In genomic region chr11:128021304-128022006, GRCh38 we compare ENCODE assay signal across 12 cellular contexts.
A peak's percentile ranks its signal among the peaks of the same experiment; 100 is the strongest.
DNase-seq lines count a peak whose midpoint lies in the region; TF ChIP-seq lines count a peak whose summit lies in the region.
"Had no signal": no experiment of that assay in that cellular context is flagged by ENCODE, and none has a peak within 500 bp of the region (broad histone marks: within the 10 kb centered on the region; RNA-seq: fewer than 3 reads in every experiment).

No MANE protein-coding gene starts in this region.

- H3K27me3 Mint-ChIP-seq in activated CD4-positive, alpha-beta T cell treated with anti-CD3 and anti-CD28 coated beads, Interleukin-2, amount 10 ng/mL, durations not matched to agents 24 days and 14 days, result peaks cover 20% of the 10 kb centered on the region
- peaks cover 6% of the 10 kb centered on the region for H3K27me3 Mint-ChIP-seq in progenitor cell of endocrine pancreas
- H3K27me3 Mint-ChIP-seq: CD4-positive, alpha-beta T cell had no signal

- TF ChIP-seq CTCF in cardiac fibroblast (IDR thresholded peaks at IDR 0.05; ENCODE audit: low read depth, low read length), result peak; percentile 51
- TF ChIP-seq CTCF in progenitor cell of endocrine pancreas (IDR thresholded peaks at IDR 0.05; ENCODE audit: unreplicated experiment), result peak; percentile 69

- peak; percentile 27 for DNase-seq in activated CD4-positive, alpha-beta T cell treated with anti-CD3 and anti-CD28 coated beads, Interleukin-2, amount 10 ng/mL, durations not matched to agents 24 days and 14 days
- DNase-seq in activated CD4-positive, alpha-beta T cell treated with anti-CD3 and anti-CD28 coated beads for 48 hours, result no peak
- DNase-seq in cardiac fibroblast (ENCODE audit: low read depth in 2 of 2) (peak; percentile 41), progenitor cell of endocrine pancreas (ENCODE audit: low spot score, unreplicated experiment) (no peak), NCI-H187 treated with DMSO at 0.1 percent for 48 hours (lab: John Stamatoyannopoulos, UW) (no peak), cortex of kidney (lab: John Stamatoyannopoulos, UW) (no peak), SKM-1 treated with dmso at 0.1 percent for 144 hours (lab: John Stamatoyannopoulos, UW; ENCODE audit: unreplicated experiment) (no peak)
- DNase-seq: activated gamma-delta T cell treated with Interleukin-2 at 50 U/mL for 16 hours; CD4-positive, alpha-beta T cell had no signal

- H3K4me3 ChIP-seq in cardiac fibroblast (replicated peaks in 1 of 2; ENCODE audit: low read depth in 2 of 2, low read length in 2 of 2), result no peak overlapping the region
- H3K4me3 ChIP-seq: SK-N-MC, skin epidermis had no signal

- peak; percentile 48 for TF ChIP-seq RAD21 in Ishikawa (IDR thresholded peaks at IDR 0.05; ENCODE audit: low read depth)

- H3K4me3 Mint-ChIP-seq in activated CD4-positive, alpha-beta T cell treated with anti-CD3 and anti-CD28 coated beads, Interleukin-2, amount 10 ng/mL, durations not matched to agents 24 days and 14 days, result no peak overlapping the region
- H3K4me3 Mint-ChIP-seq in progenitor cell of endocrine pancreas (ENCODE audit: low read depth), result no peak overlapping the region
- H3K4me3 Mint-ChIP-seq: CD4-positive, alpha-beta T cell had no signal

- H3K4me1 Mint-ChIP-seq in activated CD4-positive, alpha-beta T cell treated with anti-CD3 and anti-CD28 coated beads, Interleukin-2, amount 10 ng/mL, durations not matched to agents 24 days and 14 days, result peaks cover 7% of the 10 kb centered on the region
- peaks cover 7% of the 10 kb centered on the region for H3K4me1 Mint-ChIP-seq in progenitor cell of endocrine pancreas (ENCODE audit: low read depth)

- intact Hi-C loops in activated CD4-positive, alpha-beta T cell treated with anti-CD3 and anti-CD28 coated beads, Interleukin-2, amount 10 ng/mL, durations not matched to agents 24 days and 14 days (cut with micrococcal nuclease), result no loop called here

- no peak for TF ChIP-seq EP300 in Ishikawa (IDR thresholded peaks at IDR 0.05; ENCODE audit: borderline replicate concordance)

- H3K9me3 Mint-ChIP-seq in activated CD4-positive, alpha-beta T cell treated with anti-CD3 and anti-CD28 coated beads, Interleukin-2, amount 10 ng/mL, durations not matched to agents 24 days and 14 days, result no peaks in the 10 kb centered on the region
- no peaks in the 10 kb centered on the region for H3K9me3 Mint-ChIP-seq in progenitor cell of endocrine pancreas (ENCODE audit: low read depth)
- H3K9me3 Mint-ChIP-seq: CD4-positive, alpha-beta T cell had no signal

- no peaks in the 10 kb centered on the region for H3K36me3 Mint-ChIP-seq in activated CD4-positive, alpha-beta T cell treated with anti-CD3 and anti-CD28 coated beads, Interleukin-2, amount 10 ng/mL, durations not matched to agents 24 days and 14 days (ENCODE audit: low read depth)
- no peaks in the 10 kb centered on the region for H3K36me3 Mint-ChIP-seq in progenitor cell of endocrine pancreas (ENCODE audit: insufficient read depth)

- no peak overlapping the region for H3K27ac Mint-ChIP-seq in activated CD4-positive, alpha-beta T cell treated with anti-CD3 and anti-CD28 coated beads, Interleukin-2, amount 10 ng/mL, durations not matched to agents 24 days and 14 days
- H3K27ac Mint-ChIP-seq in progenitor cell of endocrine pancreas, result no peak overlapping the region
- H3K27ac Mint-ChIP-seq: CD4-positive, alpha-beta T cell had no signal

TF ChIP-seq in Ishikawa, 13 proteins besides CTCF, POLR2A, EP300 and RAD21:
- no peak for TF ChIP-seq MAX (IDR thresholded peaks at IDR 0.05)
- TF ChIP-seq CEBPB (IDR thresholded peaks at IDR 0.05), result no peak
- no peak for TF ChIP-seq ZBTB7A (IDR thresholded peaks at IDR 0.05; ENCODE audit: low read depth)
- TF ChIP-seq YY1 (IDR thresholded peaks at IDR 0.05; ENCODE audit: low read depth), result no peak
- no peak for TF ChIP-seq TEAD4 (IDR thresholded peaks at IDR 0.05)
- no peak for TF ChIP-seq CREB1 (IDR thresholded peaks at IDR 0.05; ENCODE audit: low read depth)
- no peak for TF ChIP-seq TCF12 (IDR thresholded peaks at IDR 0.05; ENCODE audit: low read depth)
- no peak for TF ChIP-seq FOXM1 (IDR thresholded peaks at IDR 0.05; ENCODE audit: borderline replicate concordance, low read depth)
- TF ChIP-seq NFIC (IDR thresholded peaks at IDR 0.05), result no peak

Comparison
In these comparisons a context has a peak if more than half of its experiments do, and no peak if none do; other contexts are left out.
1. DNase-seq: peak in activated CD4-positive, alpha-beta T cell treated with anti-CD3 and anti-CD28 coated beads, Interleukin-2, amount 10 ng/mL, durations not matched to agents 24 days and 14 days (single experiment) and cardiac fibroblast (2 of 2); none in activated CD4-positive, alpha-beta T cell treated with anti-CD3 and anti-CD28 coated beads for 48 hours (single experiment), progenitor cell of endocrine pancreas (single experiment), NCI-H187 treated with DMSO at 0.1 percent for 48 hours (single experiment), cortex of kidney (single experiment) and SKM-1 treated with dmso at 0.1 percent for 144 hours (single experiment).